In genomic region chr3:17852217-17852616, GRCh38 we compare ENCODE assay signal across 13 cellular contexts.
DNase-seq lines count a peak whose midpoint lies in the region; ATAC-seq and FAIRE-seq lines count a peak whose summit lies in the region.
"Had no signal": no experiment of that assay in that cellular context is flagged by ENCODE, and none has a peak within 500 bp of the region (broad histone marks: within the 10 kb centered on the region; RNA-seq: fewer than 3 reads in every experiment).

No MANE protein-coding gene starts in this region.

- no peak overlapping the region for H3K27ac ChIP-seq in SJCRH30
- H3K27ac ChIP-seq: epithelial cell of prostate had no signal

- ATAC-seq in GM19328 (IDR thresholded peaks at IDR 0.05; ENCODE audit: unreplicated experiment) (peak; percentile 72), HG02588 (IDR thresholded peaks at IDR 0.05; ENCODE audit: unreplicated experiment) (peak; percentile 64), HG03378 (IDR thresholded peaks at IDR 0.05; ENCODE audit: unreplicated experiment) (peak; percentile 82)
- ATAC-seq: left ventricle myocardium superior had no signal

- H3K4me3 ChIP-seq in SJCRH30: no peak overlapping the region

- no peaks in the 10 kb centered on the region for H3K27me3 ChIP-seq in SJCRH30

- DNase-seq in DMS79 (lab: John Stamatoyannopoulos, UW) (peak; percentile 25), activated gamma-delta T cell treated with Interleukin-2 at 50 U/mL for 16 hours (no peak), urothelium cell line (ENCODE audit: low spot score) (no peak), SJCRH30 (no peak)
- no peak for DNase-seq in activated CD8-positive, alpha-beta memory T cell treated with anti-CD3 and anti-CD28 coated beads, Interleukin-2, amount 50 U/mL, for 48 hours
- DNase-seq: activated CD4-positive, CD25-positive, alpha-beta regulatory T cell treated with anti-CD3 and anti-CD28 coated beads, Interleukin-2, amount 50 U/mL, for 72 hours; activated effector memory CD4-positive, alpha-beta T cell treated with Interleukin-2 at 50 U/mL for 16 hours; left ventricle myocardium superior; NCI-H1436 had no signal

- no peaks in the 10 kb centered on the region for H3K9me3 ChIP-seq in SJCRH30 (replicated peaks)

- FAIRE-seq in urothelium cell line (lab: Jason Lieb, UNC): no peak

- H3K36me3 ChIP-seq in SJCRH30: no peaks in the 10 kb centered on the region

- H3K4me1 ChIP-seq in SJCRH30: no peaks in the 10 kb centered on the region
